Comparison of ENCODE assay signal across 1 cellular context in genomic region chr22:31099386-31099785, GRCh38.
TF ChIP-seq lines count a peak whose summit lies in the region.

No MANE protein-coding gene starts in this region.

TF ChIP-seq in IMR-90, 13 proteins besides CTCF, POLR2A, EP300 and RAD21:
- TF ChIP-seq CEBPB (IDR thresholded peaks at IDR 0.05; ENCODE audit: low read depth, low read length) = peak; percentile 46; the same call in 1 of the 2 replicates
- TF ChIP-seq CHD1 (IDR thresholded peaks at IDR 0.05; ENCODE audit: low read depth, low read length) = no peak
